Comparison of ENCODE assay signal across 23 cellular contexts in genomic region chr20:42639140-42639539, GRCh38.
"Had no signal": no experiment of that assay in that cellular context is flagged by ENCODE, and none has a peak within 500 bp of the region (broad histone marks: within the 10 kb centered on the region; RNA-seq: fewer than 3 reads in every experiment).

No MANE protein-coding gene starts in this region.

- H3K36me3 ChIP-seq: gastrocnemius medialis, neural progenitor cell, prostate gland, right atrium auricular region, sigmoid colon, tibial artery had no signal

- H3K27ac ChIP-seq: dorsolateral prefrontal cortex, gastrocnemius medialis, neural progenitor cell, parathyroid adenoma, prostate gland, right atrium auricular region, sigmoid colon, testis, tibial artery had no signal

- H2AFZ ChIP-seq: neural progenitor cell, parathyroid adenoma had no signal

- ATAC-seq: gastrocnemius medialis; left lobe of liver; naive thymus-derived CD4-positive, alpha-beta T cell; stimulated activated memory B cell treated with anti-CD40 and anti-IgM and Interleukin-4, amounts not matched to agents 10 μg/mL and 1 μg/mL and 100 μg/mL, for 72 hours; stimulated activated naive CD8-positive, alpha-beta T cell treated with anti-CD3 and anti-CD28 coated beads, Interleukin-15, Interleukin-2, amounts not matched to agents 100 U/mL and 50 U/mL, for 24 hours had no signal

- FAIRE-seq: colon, kidney had no signal

- H3K4me2 ChIP-seq: neural progenitor cell had no signal

- H3K4me1 ChIP-seq: gastrocnemius medialis, neural progenitor cell, parathyroid adenoma, prostate gland, right atrium auricular region, testis, tibial artery had no signal

- H3K27me3 ChIP-seq: dorsolateral prefrontal cortex, gastrocnemius medialis, neural progenitor cell, right atrium auricular region, sigmoid colon, testis, tibial artery had no signal

- H3K4me3 ChIP-seq: dorsolateral prefrontal cortex, gastrocnemius medialis, neural progenitor cell, prostate gland, right atrium auricular region, sigmoid colon, testis, tibial artery had no signal

- DNase-seq: dorsolateral prefrontal cortex; effector CD4-positive, alpha-beta T cell; foreskin fibroblast; gastrocnemius medialis; head of caudate nucleus; kidney; mammary epithelial cell; mesendoderm; midbrain; naive thymus-derived CD4-positive, alpha-beta T cell; sigmoid colon; stimulated activated CD4-positive, alpha-beta T cell treated with anti-CD3 and anti-CD28 coated beads, Interleukin-4, amount 100 ng/mL, for 4 hours; stimulated activated naive CD8-positive, alpha-beta T cell treated with anti-CD3 and anti-CD28 coated beads, Interleukin-15, Interleukin-2, amounts not matched to agents 100 U/mL and 50 U/mL, for 24 hours; substantia nigra; testis; tibial artery had no signal

- H3K9ac ChIP-seq: neural progenitor cell, parathyroid adenoma had no signal

- H3K9me3 ChIP-seq: gastrocnemius medialis, prostate gland, sigmoid colon, testis, tibial artery had no signal
